ENCODE assay signal across 24 cellular contexts in genomic region chr4:1972414-1972813, GRCh38. TPM values are rescaled to one million over a fixed set of nuclear protein-coding genes. Genes with fewer than 3 reads are reported as not detected.
DNase-seq lines count a peak whose midpoint lies in the region; ATAC-seq, FAIRE-seq and TF ChIP-seq lines count a peak whose summit lies in the region.
"Had no signal": no experiment of that assay in that cellular context is flagged by ENCODE, and none has a peak within 500 bp of the region (broad histone marks: within the 10 kb centered on the region; RNA-seq: fewer than 3 reads in every experiment).

No MANE protein-coding gene starts in this region.

- FAIRE-seq in K562 (lab: Jason Lieb, UNC) = no peak
- FAIRE-seq: D721Med had no signal

- DNase-seq in H7 (peak; percentile 46), K562 (ENCODE audit: extremely low read depth in 1 of 4, low spot score in 3 of 4) (no peak), osteoblast (ENCODE audit: insufficient read length, low spot score, missing footprints) (peak; percentile 77), HT-29 (ENCODE audit: low spot score) (no peak), GM13977 (ENCODE audit: low spot score) (no peak)
- DNase-seq: AML-193, DMS53, EL, GM23248, HCEC 1CT, Karpas-422, MV-4-11, NCI-H1105 treated with DMSO at 0.1 percent for 48 hours, NCI-H2029 treated with DMSO at 0.1 percent for 48 hours, NCI-H226, NCI-H510A treated with DMSO at 0.1 percent for 48 hours, NCI-H82, Right ventricle myocardium superior had no signal

- H3K9me3 ChIP-seq in K562 (replicated peaks; ENCODE audit: control insufficient read depth, insufficient read depth, low read depth, low read length) (no peaks in the 10 kb centered on the region), osteoblast (ENCODE audit: low read depth, low read length) (no peaks in the 10 kb centered on the region)
- H3K9me3 ChIP-seq: Peyer's patch had no signal

- H3K27ac ChIP-seq in K562 (ENCODE audit: extremely low read depth, low read depth, low read length) (no peak overlapping the region), osteoblast (ENCODE audit: low read depth, low read length) (no peak overlapping the region), temporal lobe (ENCODE audit: low read depth, low read length) (peak overlapping the region; percentile 15)
- H3K27ac ChIP-seq: C4-2B, GM23248, Peyer's patch had no signal

- CTCF ChIA-PET in K562 (lab: Yijun Ruan, JAX; ENCODE audit: low intra/inter-chr PET ratio) = no interaction called here

- no peaks in the 10 kb centered on the region; the same call in 1 of the 2 replicates for H4K20me1 ChIP-seq in K562 (replicated peaks; ENCODE audit: control insufficient read depth, insufficient read depth, low read length)
- H4K20me1 ChIP-seq in osteoblast (ENCODE audit: insufficient read depth, low read length) = peaks cover 8% of the 10 kb centered on the region

- H3K9me1 ChIP-seq in K562 (ENCODE audit: control insufficient read depth, insufficient read depth, low read length) = no peaks in the 10 kb centered on the region

- WGBS in K562 (ENCODE audit: insufficient coverage, low coverage, missing lambda C conversion rate) = 95% methylated on average over 10 of the region's 10 CpGs

- H3K4me1 ChIP-seq in K562 (replicated peaks in 1 of 2; ENCODE audit: control insufficient read depth in 2 of 2, insufficient read depth in 2 of 2, low read length in 2 of 2) (no peaks in the 10 kb centered on the region), osteoblast (ENCODE audit: insufficient read depth, low read length) (no peaks in the 10 kb centered on the region)
- H3K4me1 ChIP-seq: Peyer's patch had no signal

- no peak for TF ChIP-seq RAD21 in K562 (CRISPR knock-in tag; conservative IDR thresholded peaks at IDR 0.05 in 1 of 2, IDR thresholded peaks at IDR 0.05 in 1 of 2)

- H3K79me2 ChIP-seq in K562 (ENCODE audit: control insufficient read depth, insufficient read depth, low read length) = no peaks in the 10 kb centered on the region
- peaks cover 32% of the 10 kb centered on the region for H3K79me2 ChIP-seq in osteoblast (ENCODE audit: insufficient read depth, low read length)

- H3K27me3 ChIP-seq in H7 (ENCODE audit: control insufficient read depth, insufficient read depth, low read length) (no peaks in the 10 kb centered on the region), K562 (ENCODE audit: control insufficient read depth in 2 of 2, insufficient read depth in 2 of 2, low read length in 2 of 2) (no peaks in the 10 kb centered on the region), osteoblast (ENCODE audit: insufficient read depth, low read length) (no peaks in the 10 kb centered on the region)
- H3K27me3 ChIP-seq: Peyer's patch had no signal

- no peak overlapping the region for H2AFZ ChIP-seq in K562 (ENCODE audit: low read depth, low read length)
- no peak overlapping the region for H2AFZ ChIP-seq in osteoblast (ENCODE audit: low read length)
- H2AFZ ChIP-seq: GM23248 had no signal

- H3K36me3 ChIP-seq in H7 (replicated peaks; ENCODE audit: control insufficient read depth, insufficient read depth, low read length) = peaks cover 25% of the 10 kb centered on the region
- H3K36me3 ChIP-seq in K562 (ENCODE audit: control insufficient read depth, insufficient read depth, low read length) = peaks cover 97% of the 10 kb centered on the region
- H3K36me3 ChIP-seq in osteoblast (ENCODE audit: insufficient read depth, low read length) = peaks cover 74% of the 10 kb centered on the region

- no peak for TF ChIP-seq POLR2A in K562 (conservative IDR thresholded peaks at IDR 0.05)

- BruUV-seq in K562 (replicated peaks; lab: Mats Ljungman, UMichigan) = no TSS peak

- ATAC-seq in K562 (no peak), GM21576 (IDR thresholded peaks at IDR 0.05; ENCODE audit: unreplicated experiment) (no peak), HG02763 (IDR thresholded peaks at IDR 0.05; ENCODE audit: unreplicated experiment) (no peak)

- intact Hi-C loops in K562 (cut with micrococcal nuclease) = no loop called here

- no peak overlapping the region for H3K9ac ChIP-seq in K562 (ENCODE audit: insufficient read depth in 1 of 2, low read depth in 2 of 2, low read length in 2 of 2)
- H3K9ac ChIP-seq: GM23248 had no signal

- TF ChIP-seq CTCF in K562 (IDR thresholded peaks at IDR 0.05 in 2 of 3, conservative IDR thresholded peaks at IDR 0.05 in 1 of 3; ENCODE audit: insufficient read depth in 2 of 3, low read depth in 1 of 3, low read length in 3 of 3) (no peak), osteoblast (IDR thresholded peaks at IDR 0.05; ENCODE audit: extremely low read depth, low read depth, low read length) (no peak), GM13977 (IDR thresholded peaks at IDR 0.05; ENCODE audit: extremely low read depth, insufficient read depth, missing control alignments) (no peak)

- POLR2A ChIA-PET in K562 (lab: Yijun Ruan, JAX) = interaction anchor here (1.2 to 1.5 kb wide), 2 partner anchors 8 to 28 kb away, joined by 3 to 4 read pairs; no protein-coding TSS in a partner anchor

- H3K4me2 ChIP-seq in K562 (ENCODE audit: insufficient read depth, low read length) = no peak overlapping the region
- H3K4me2 ChIP-seq in osteoblast (ENCODE audit: insufficient read depth, low read length) = no peak overlapping the region

- H3K4me3 ChIP-seq in H7 (ENCODE audit: insufficient read depth, low read depth, low read length) = no peak overlapping the region
- H3K4me3 ChIP-seq in K562 = no peak overlapping the region
- no peak overlapping the region for H3K4me3 ChIP-seq in osteoblast (ENCODE audit: insufficient read depth, low read length)
- H3K4me3 ChIP-seq: GM23248, Peyer's patch had no signal

- TF ChIP-seq EP300 in K562 (IDR thresholded peaks at IDR 0.05; ENCODE audit: low read length) = no peak

- in situ Hi-C loops in K562 (cut with MboI) = no loop called here
- in situ Hi-C loops in GM13977 (cut with MboI; ENCODE audit: low pct_unique_long_range_greater_than_20kb, low sequenced_read_pairs, unreplicated experiment) = no loop called here

TF ChIP-seq in K562, 482 proteins besides CTCF, POLR2A, EP300 and RAD21:
- no peak for TF ChIP-seq YBX1 (IDR thresholded peaks at IDR 0.05)
- no peak for TF ChIP-seq HSF4 (CRISPR knock-in tag; IDR thresholded peaks at IDR 0.05; ENCODE audit: borderline replicate concordance)
- no peak for TF ChIP-seq TEAD1 (CRISPR knock-in tag; IDR thresholded peaks at IDR 0.05)
- TF ChIP-seq GTF3C2 (IDR thresholded peaks at IDR 0.05; ENCODE audit: borderline replicate concordance, extremely low read depth, insufficient read length) = no peak
- no peak for TF ChIP-seq TSC22D4 (tag; IDR thresholded peaks at IDR 0.05)
- no peak for TF ChIP-seq CHD1 (IDR thresholded peaks at IDR 0.05; ENCODE audit: low read length)
- no peak for TF ChIP-seq MTA2 (IDR thresholded peaks at IDR 0.05; ENCODE audit: low read depth)
- peak; percentile 47 for TF ChIP-seq POLR2G (IDR thresholded peaks at IDR 0.05; ENCODE audit: low read depth, low read length)

RNA-seq across cellular contexts. Expression of gene NELFA, which starts 36.4 kb away (rescaled TPM):
- total RNA-seq in H7 (2014; rRNA removed; shearing (Covaris generic)) = 61.2 and 70.4 TPM in 2 replicates
- 38.8 and 78.3 TPM in 2 replicates for total RNA-seq in K562 (2011; cell fraction: chromatin; rRNA removed; ENCODE audit: low replicate concordance)
- total RNA-seq in K562 (2011; cell fraction: nucleolus; rRNA removed) = 62.0 and 74.4 TPM in 2 replicates
- 44.5 and 47.7 TPM in 2 replicates for total RNA-seq in K562 (2011; cell fraction: nucleoplasm; rRNA removed)
- 29.1 and 33.3 TPM in 2 replicates for total RNA-seq in K562 (2014; rRNA removed)
- 10.6 and 12.0 TPM in 2 replicates for total RNA-seq in K562 (2014; rRNA removed; fragmentation: Illumina TruSeq; extraction: Trizol)
- total RNA-seq in K562 (2015; rRNA removed; fragmentation: Illumina TruSeq; extraction: Trizol) = 16.4 and 18.9 TPM in 2 replicates
- total RNA-seq in K562 (2021) = 59.6 and 63.0 TPM in 2 replicates
- 12.9 and 28.3 TPM in 2 replicates for polyA plus RNA-seq in K562 (2011; rRNA removed)
- 19.0 and 31.9 TPM in 2 replicates for polyA plus RNA-seq in K562 (2011; cell fraction: cytosol; rRNA removed)
- polyA plus RNA-seq in K562 (2011; cell fraction: nucleus; rRNA removed) = 59.7 and 83.0 TPM in 2 replicates
- polyA plus RNA-seq in K562 (2012) = 44.5 and 46.5 TPM in 2 replicates
- 14.8 and 32.1 TPM in 2 replicates for polyA plus RNA-seq in K562 (2014; fragmentation: Illumina TruSeq; extraction: Trizol)
- 1 to 10 TPM in 1 of 2 experiments, under 1 TPM in 1; 0.76 to 1.4 TPM for polyA plus RNA-seq in K562 (2014; fragmentation: Nextera tagmentation; extraction: Ambion mirVana)
- 33.6 and 36.5 TPM in 2 replicates for polyA plus RNA-seq in K562 (2014; rRNA removed)
- 7.8 and 9.9 TPM in 2 replicates for polyA minus RNA-seq in K562 (2011; rRNA and poly(A)+ RNA removed)
- polyA minus RNA-seq in K562 (2011; cell fraction: cytosol; rRNA and poly(A)+ RNA removed) = 26.9 and 38.7 TPM in 2 replicates
- polyA minus RNA-seq in K562 (2011; cell fraction: nucleus; rRNA and poly(A)+ RNA removed) = 48.3 and 117 TPM in 2 replicates
- 19.2 and 19.9 TPM in 2 replicates for total RNA-seq in osteoblast
- 12.3 TPM for total RNA-seq in temporal lobe
- total RNA-seq in HT-29 (2014; rRNA removed; shearing (Covaris generic)) = 49.1 and 49.4 TPM in 2 replicates

Comparison
In these comparisons a context has a peak if more than half of its experiments do, and no peak if none do; other contexts are left out.
1. DNase-seq: peak in H7 (single experiment) and osteoblast (single experiment); none in K562 (0 of 4), HT-29 (single experiment) and GM13977 (single experiment).